Comparison of ENCODE assay signal across 20 cellular contexts in the genomic region with DNA sequence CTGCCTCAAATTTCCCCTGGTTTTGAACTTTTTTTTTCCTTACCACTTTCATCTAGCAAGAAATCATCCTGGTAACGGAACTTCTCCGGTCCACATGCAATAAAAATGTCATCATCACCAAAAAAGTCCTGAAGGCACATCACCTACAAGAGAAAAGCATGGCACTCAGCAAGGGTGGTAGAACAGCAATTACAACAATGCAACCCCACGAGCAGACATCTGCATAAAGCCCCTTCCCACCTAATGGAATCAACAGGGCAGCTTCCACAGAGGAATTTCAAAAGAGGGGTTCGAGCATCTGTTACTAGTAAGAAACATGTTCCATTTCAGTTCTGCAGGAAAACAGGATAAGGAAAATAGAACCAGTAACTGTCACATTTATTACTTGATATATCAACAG.
"Had no signal": no experiment of that assay in that cellular context is flagged by ENCODE, and none has a peak within 500 bp of the region (broad histone marks: within the 10 kb centered on the region; RNA-seq: fewer than 3 reads in every experiment).

No MANE protein-coding gene starts in this region.

- H3K9ac ChIP-seq: KMS-11 had no signal

- H3K27ac ChIP-seq: HL-60, KMS-11, SJSA1, SK-N-MC had no signal

- DNase-seq: Kasumi-1, MM.1S, NCI-H1092 treated with DMSO at 0.1 percent for 48 hours, NCI-H1436, NCI-H187, NCI-H2029, NCI-H2107, NCI-H2227 treated with DMSO at 0.1 percent for 48 hours, NCI-H524 treated with DMSO at 0.1 percent for 48 hours, NCI-H69, NCI-H774, Right ventricle myocardium superior, RPMI8226, SIG-M5 had no signal

- H3K36me3 ChIP-seq: SJSA1 had no signal

- H3K27me3 ChIP-seq: SJSA1 had no signal

- H3K4me3 Mint-ChIP-seq: IgD-negative memory B cell had no signal

- ATAC-seq: K562 had no signal

- H3K4me3 ChIP-seq: K562, SJSA1, SK-N-MC had no signal

- H3K27me3 Mint-ChIP-seq: IgD-negative memory B cell had no signal

- H3K4me1 ChIP-seq: SJSA1 had no signal

- H3K27ac Mint-ChIP-seq: IgD-negative memory B cell had no signal

- H3K4me2 ChIP-seq: KMS-11 had no signal

- H3K36me3 Mint-ChIP-seq: IgD-negative memory B cell had no signal
